2 cellular contexts compared by ENCODE assay signal in genomic region chrX:38351346-38351745, GRCh38.
TF ChIP-seq lines count a peak whose summit lies in the region.

No MANE protein-coding gene starts in this region.

TF ChIP-seq in HEK293, 187 proteins besides CTCF, POLR2A, EP300 and RAD21:
- TF ChIP-seq, protein P1, sequence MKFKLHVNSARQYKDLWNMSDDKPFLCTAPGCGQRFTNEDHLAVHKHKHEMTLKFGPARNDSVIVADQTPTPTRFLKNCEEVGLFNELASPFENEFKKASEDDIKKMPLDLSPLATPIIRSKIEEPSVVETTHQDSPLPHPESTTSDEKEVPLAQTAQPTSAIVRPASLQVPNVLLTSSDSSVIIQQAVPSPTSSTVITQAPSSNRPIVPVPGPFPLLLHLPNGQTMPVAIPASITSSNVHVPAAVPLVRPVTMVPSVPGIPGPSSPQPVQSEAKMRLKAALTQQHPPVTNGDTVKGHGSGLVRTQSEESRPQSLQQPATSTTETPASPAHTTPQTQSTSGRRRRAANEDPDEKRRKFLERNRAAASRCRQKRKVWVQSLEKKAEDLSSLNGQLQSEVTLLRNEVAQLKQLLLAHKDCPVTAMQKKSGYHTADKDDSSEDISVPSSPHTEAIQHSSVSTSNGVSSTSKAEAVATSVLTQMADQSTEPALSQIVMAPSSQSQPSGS (tag by site-specific recombination; IDR thresholded peaks at IDR 0.05; ENCODE audit: low read depth), result peak; percentile 72
- TF ChIP-seq ZNF146 (tag by site-specific recombination; IDR thresholded peaks at IDR 0.05) (no peak), YY2 (tag by site-specific recombination; IDR thresholded peaks at IDR 0.05) (no peak), OVOL3 (tag by site-specific recombination; IDR thresholded peaks at IDR 0.05) (no peak), ZFP3 (tag by site-specific recombination; IDR thresholded peaks at IDR 0.05; ENCODE audit: low read depth) (no peak)
- TF ChIP-seq, protein P2, sequence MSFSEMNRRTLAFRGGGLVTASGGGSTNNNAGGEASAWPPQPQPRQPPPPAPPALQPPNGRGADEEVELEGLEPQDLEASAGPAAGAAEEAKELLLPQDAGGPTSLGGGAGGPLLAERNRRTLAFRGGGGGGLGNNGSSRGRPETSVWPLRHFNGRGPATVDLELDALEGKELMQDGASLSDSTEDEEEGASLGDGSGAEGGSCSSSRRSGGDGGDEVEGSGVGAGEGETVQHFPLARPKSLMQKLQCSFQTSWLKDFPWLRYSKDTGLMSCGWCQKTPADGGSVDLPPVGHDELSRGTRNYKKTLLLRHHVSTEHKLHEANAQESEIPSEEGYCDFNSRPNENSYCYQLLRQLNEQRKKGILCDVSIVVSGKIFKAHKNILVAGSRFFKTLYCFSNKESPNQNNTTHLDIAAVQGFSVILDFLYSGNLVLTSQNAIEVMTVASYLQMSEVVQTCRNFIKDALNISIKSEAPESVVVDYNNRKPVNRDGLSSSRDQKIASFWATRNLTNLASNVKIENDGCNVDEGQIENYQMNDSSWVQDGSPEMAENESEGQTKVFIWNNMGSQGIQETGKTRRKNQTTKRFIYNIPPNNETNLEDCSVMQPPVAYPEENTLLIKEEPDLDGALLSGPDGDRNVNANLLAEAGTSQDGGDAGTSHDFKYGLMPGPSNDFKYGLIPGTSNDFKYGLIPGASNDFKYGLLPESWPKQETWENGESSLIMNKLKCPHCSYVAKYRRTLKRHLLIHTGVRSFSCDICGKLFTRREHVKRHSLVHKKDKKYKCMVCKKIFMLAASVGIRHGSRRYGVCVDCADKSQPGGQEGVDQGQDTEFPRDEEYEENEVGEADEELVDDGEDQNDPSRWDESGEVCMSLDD (tag by site-specific recombination; IDR thresholded peaks at IDR 0.05), result no peak
- TF ChIP-seq, protein P3, sequence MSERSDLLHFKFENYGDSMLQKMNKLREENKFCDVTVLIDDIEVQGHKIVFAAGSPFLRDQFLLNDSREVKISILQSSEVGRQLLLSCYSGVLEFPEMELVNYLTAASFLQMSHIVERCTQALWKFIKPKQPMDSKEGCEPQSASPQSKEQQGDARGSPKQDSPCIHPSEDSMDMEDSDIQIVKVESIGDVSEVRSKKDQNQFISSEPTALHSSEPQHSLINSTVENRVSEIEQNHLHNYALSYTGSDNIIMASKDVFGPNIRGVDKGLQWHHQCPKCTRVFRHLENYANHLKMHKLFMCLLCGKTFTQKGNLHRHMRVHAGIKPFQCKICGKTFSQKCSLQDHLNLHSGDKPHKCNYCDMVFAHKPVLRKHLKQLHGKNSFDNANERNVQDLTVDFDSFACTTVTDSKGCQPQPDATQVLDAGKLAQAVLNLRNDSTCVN (tag by site-specific recombination; optimal IDR thresholded peaks at IDR 0.05), result no peak

TF ChIP-seq in HepG2, 621 proteins besides CTCF, POLR2A, EP300 and RAD21:
- peak; percentile 64; the same call in 1 of the 2 replicates for TF ChIP-seq ATF7 (IDR thresholded peaks at IDR 0.05)
- TF ChIP-seq ATF7 (CRISPR knock-in tag; IDR thresholded peaks at IDR 0.05), result no peak
- no peak for TF ChIP-seq SATB2 (CRISPR knock-in tag; IDR thresholded peaks at IDR 0.05)
